In the genomic region with DNA sequence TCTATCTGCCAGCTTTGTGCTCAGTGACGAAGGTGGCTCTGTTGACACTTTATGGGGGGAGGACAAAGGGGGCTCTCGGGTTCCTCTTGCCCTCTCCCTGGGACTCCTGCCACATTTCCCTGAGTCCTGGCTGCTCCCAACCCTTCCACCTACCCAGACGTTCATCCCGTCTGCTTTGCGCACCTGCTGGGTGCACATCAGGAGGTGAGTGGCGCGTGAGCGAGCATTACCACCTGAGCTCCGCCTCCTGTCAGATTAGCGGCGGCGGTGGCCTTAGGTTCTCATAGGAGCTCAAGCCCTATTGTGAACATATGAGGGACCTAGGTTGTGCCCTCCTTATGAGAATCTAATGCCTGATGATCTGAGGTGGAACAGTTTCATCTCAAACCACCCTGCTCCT, we compare ENCODE assay signal across 23 cellular contexts.
A peak's percentile ranks its signal among the peaks of the same experiment; 100 is the strongest.
DNase-seq lines count a peak whose midpoint lies in the region; ATAC-seq, FAIRE-seq and TF ChIP-seq lines count a peak whose summit lies in the region.
"Had no signal": no experiment of that assay in that cellular context is flagged by ENCODE, and none has a peak within 500 bp of the region (broad histone marks: within the 10 kb centered on the region; RNA-seq: fewer than 3 reads in every experiment).

No MANE protein-coding gene starts in this region.

- H3K27me3 ChIP-seq in upper lobe of right lung (peaks cover 28% of the 10 kb centered on the region), GM23338 (ENCODE audit: insufficient read depth) (peaks cover 57% of the 10 kb centered on the region)
- H3K27me3 ChIP-seq: BLaER1 had no signal

- H3K36me3 ChIP-seq in kidney (ENCODE audit: control insufficient read depth in 1 of 2, insufficient read depth in 2 of 2, low read length in 2 of 2) (no peaks in the 10 kb centered on the region), upper lobe of right lung (no peaks in the 10 kb centered on the region), GM23338 (ENCODE audit: insufficient read depth) (no peaks in the 10 kb centered on the region)
- H3K36me3 ChIP-seq: BE2C, BLaER1 had no signal

- H3K4me3 ChIP-seq in kidney (ENCODE audit: low read length in 2 of 2): no peak overlapping the region
- no peak overlapping the region for H3K4me3 ChIP-seq in upper lobe of right lung
- H3K4me3 ChIP-seq in GM23338: no peak overlapping the region
- H3K4me3 ChIP-seq: BLaER1 had no signal

- H3K9me3 ChIP-seq in kidney (ENCODE audit: control insufficient read depth in 1 of 2, low read length in 2 of 2): peaks cover 0 to 5% of the 10 kb centered on the region in 2 donors
- H3K9me3 ChIP-seq in upper lobe of right lung: no peaks in the 10 kb centered on the region
- H3K9me3 ChIP-seq: Caco-2 had no signal

- DNase-seq in NCI-H2171 treated with DMSO at 0.1 percent for 48 hours (lab: John Stamatoyannopoulos, UW): peak; percentile 13
- no peak for DNase-seq in NCI-H2171 (lab: John Stamatoyannopoulos, UW)
- peak; percentile 53 for DNase-seq in kidney
- peak; percentile 40 for DNase-seq in upper lobe of right lung
- no peak for DNase-seq in GM23338 (ENCODE audit: low spot score)
- DNase-seq in superior temporal gyrus (ENCODE audit: extremely low spot score): no peak
- DNase-seq: 8988T; ACHN; BE2C; C1 segment of cervical spinal cord; Caco-2; Calu3; CD4-positive, CD25-positive, alpha-beta regulatory T cell; CD8-positive, alpha-beta T cell; DMS79 treated with DMSO at 0.1 percent for 48 hours; GF-D8 had no signal

- peaks cover 3% of the 10 kb centered on the region for H3K27me3 Mint-ChIP-seq in GM23338 (ENCODE audit: insufficient read depth, low read depth, poor library complexity)

- FAIRE-seq in kidney (lab: Jason Lieb, UNC): no peak
- FAIRE-seq: A204.1, D721Med, G401.6, GM12891, GM19239 had no signal

- H2AFZ ChIP-seq in GM23338: no peak overlapping the region

- no peaks in the 10 kb centered on the region for H3K79me2 ChIP-seq in GM23338 (replicated peaks; ENCODE audit: insufficient read depth)

- H3K27ac Mint-ChIP-seq in GM23338: no peak overlapping the region
- H3K27ac Mint-ChIP-seq: CD14-positive monocyte had no signal

- H4K20me1 ChIP-seq in GM23338 (replicated peaks; ENCODE audit: insufficient read depth): no peaks in the 10 kb centered on the region
- H4K20me1 ChIP-seq: BLaER1 had no signal

- H3K9ac ChIP-seq in kidney (ENCODE audit: low read length in 2 of 2): no peak overlapping the region
- H3K9ac ChIP-seq: BLaER1 had no signal

- no peak for TF ChIP-seq CTCF in kidney (IDR thresholded peaks at IDR 0.05; ENCODE audit: borderline replicate concordance, extremely low read depth, insufficient read depth)
- TF ChIP-seq CTCF in upper lobe of right lung (IDR thresholded peaks at IDR 0.05): no peak
- TF ChIP-seq CTCF in GM23338 (conservative IDR thresholded peaks at IDR 0.05; ENCODE audit: low read depth in 2 of 2): no peak

- H3K36me3 Mint-ChIP-seq in GM23338 (ENCODE audit: low read depth): peaks cover 8% of the 10 kb centered on the region; the same call in 2 of the 3 replicates
- H3K36me3 Mint-ChIP-seq: CD4-positive, CD25-positive, alpha-beta regulatory T cell; CD8-positive, alpha-beta T cell had no signal

- ATAC-seq in upper lobe of right lung (no peak), GM23338 (no peak)
- ATAC-seq: CD8-positive, alpha-beta T cell had no signal

- no peak overlapping the region for H3K4me2 ChIP-seq in GM23338
- H3K4me2 ChIP-seq: BLaER1 had no signal

- no peak overlapping the region for H3K4me3 Mint-ChIP-seq in GM23338
- H3K4me3 Mint-ChIP-seq: CD8-positive, alpha-beta T cell had no signal

- intact Hi-C loops in kidney (cut with DNase I) (no loop called here), upper lobe of right lung (cut with DNase I) (no loop called here)

- no peaks in the 10 kb centered on the region for H3K9me2 ChIP-seq in GM23338 (ENCODE audit: insufficient read depth)

- peaks cover 0 to 2% of the 10 kb centered on the region in 2 donors for H3K4me1 ChIP-seq in kidney (ENCODE audit: control insufficient read depth in 1 of 2, insufficient read depth in 1 of 2, low read depth in 1 of 2, low read length in 2 of 2)
- H3K4me1 ChIP-seq in upper lobe of right lung: no peaks in the 10 kb centered on the region
- peaks cover 6% of the 10 kb centered on the region; the same call in 1 of the 2 replicates for H3K4me1 ChIP-seq in GM23338 (ENCODE audit: insufficient read depth)
- H3K4me1 ChIP-seq: BE2C, Caco-2 had no signal

- no peaks in the 10 kb centered on the region for H3K4me1 Mint-ChIP-seq in GM23338
- H3K4me1 Mint-ChIP-seq: CD14-positive monocyte had no signal

- H3K9me3 Mint-ChIP-seq in GM23338: peaks cover 43% of the 10 kb centered on the region

- H3F3A ChIP-seq in GM23338 (replicated peaks; ENCODE audit: low read depth): no peaks in the 10 kb centered on the region

- no peak overlapping the region for H3K27ac ChIP-seq in kidney (ENCODE audit: low read depth in 2 of 2, low read length in 2 of 2)
- no peak overlapping the region for H3K27ac ChIP-seq in upper lobe of right lung
- no peak overlapping the region for H3K27ac ChIP-seq in GM23338 (ENCODE audit: low read depth)
- H3K27ac ChIP-seq: BLaER1 had no signal

TF ChIP-seq in GM23338, 12 proteins besides CTCF, POLR2A, EP300 and RAD21 (continues in another document):
- TF ChIP-seq, protein P1, sequence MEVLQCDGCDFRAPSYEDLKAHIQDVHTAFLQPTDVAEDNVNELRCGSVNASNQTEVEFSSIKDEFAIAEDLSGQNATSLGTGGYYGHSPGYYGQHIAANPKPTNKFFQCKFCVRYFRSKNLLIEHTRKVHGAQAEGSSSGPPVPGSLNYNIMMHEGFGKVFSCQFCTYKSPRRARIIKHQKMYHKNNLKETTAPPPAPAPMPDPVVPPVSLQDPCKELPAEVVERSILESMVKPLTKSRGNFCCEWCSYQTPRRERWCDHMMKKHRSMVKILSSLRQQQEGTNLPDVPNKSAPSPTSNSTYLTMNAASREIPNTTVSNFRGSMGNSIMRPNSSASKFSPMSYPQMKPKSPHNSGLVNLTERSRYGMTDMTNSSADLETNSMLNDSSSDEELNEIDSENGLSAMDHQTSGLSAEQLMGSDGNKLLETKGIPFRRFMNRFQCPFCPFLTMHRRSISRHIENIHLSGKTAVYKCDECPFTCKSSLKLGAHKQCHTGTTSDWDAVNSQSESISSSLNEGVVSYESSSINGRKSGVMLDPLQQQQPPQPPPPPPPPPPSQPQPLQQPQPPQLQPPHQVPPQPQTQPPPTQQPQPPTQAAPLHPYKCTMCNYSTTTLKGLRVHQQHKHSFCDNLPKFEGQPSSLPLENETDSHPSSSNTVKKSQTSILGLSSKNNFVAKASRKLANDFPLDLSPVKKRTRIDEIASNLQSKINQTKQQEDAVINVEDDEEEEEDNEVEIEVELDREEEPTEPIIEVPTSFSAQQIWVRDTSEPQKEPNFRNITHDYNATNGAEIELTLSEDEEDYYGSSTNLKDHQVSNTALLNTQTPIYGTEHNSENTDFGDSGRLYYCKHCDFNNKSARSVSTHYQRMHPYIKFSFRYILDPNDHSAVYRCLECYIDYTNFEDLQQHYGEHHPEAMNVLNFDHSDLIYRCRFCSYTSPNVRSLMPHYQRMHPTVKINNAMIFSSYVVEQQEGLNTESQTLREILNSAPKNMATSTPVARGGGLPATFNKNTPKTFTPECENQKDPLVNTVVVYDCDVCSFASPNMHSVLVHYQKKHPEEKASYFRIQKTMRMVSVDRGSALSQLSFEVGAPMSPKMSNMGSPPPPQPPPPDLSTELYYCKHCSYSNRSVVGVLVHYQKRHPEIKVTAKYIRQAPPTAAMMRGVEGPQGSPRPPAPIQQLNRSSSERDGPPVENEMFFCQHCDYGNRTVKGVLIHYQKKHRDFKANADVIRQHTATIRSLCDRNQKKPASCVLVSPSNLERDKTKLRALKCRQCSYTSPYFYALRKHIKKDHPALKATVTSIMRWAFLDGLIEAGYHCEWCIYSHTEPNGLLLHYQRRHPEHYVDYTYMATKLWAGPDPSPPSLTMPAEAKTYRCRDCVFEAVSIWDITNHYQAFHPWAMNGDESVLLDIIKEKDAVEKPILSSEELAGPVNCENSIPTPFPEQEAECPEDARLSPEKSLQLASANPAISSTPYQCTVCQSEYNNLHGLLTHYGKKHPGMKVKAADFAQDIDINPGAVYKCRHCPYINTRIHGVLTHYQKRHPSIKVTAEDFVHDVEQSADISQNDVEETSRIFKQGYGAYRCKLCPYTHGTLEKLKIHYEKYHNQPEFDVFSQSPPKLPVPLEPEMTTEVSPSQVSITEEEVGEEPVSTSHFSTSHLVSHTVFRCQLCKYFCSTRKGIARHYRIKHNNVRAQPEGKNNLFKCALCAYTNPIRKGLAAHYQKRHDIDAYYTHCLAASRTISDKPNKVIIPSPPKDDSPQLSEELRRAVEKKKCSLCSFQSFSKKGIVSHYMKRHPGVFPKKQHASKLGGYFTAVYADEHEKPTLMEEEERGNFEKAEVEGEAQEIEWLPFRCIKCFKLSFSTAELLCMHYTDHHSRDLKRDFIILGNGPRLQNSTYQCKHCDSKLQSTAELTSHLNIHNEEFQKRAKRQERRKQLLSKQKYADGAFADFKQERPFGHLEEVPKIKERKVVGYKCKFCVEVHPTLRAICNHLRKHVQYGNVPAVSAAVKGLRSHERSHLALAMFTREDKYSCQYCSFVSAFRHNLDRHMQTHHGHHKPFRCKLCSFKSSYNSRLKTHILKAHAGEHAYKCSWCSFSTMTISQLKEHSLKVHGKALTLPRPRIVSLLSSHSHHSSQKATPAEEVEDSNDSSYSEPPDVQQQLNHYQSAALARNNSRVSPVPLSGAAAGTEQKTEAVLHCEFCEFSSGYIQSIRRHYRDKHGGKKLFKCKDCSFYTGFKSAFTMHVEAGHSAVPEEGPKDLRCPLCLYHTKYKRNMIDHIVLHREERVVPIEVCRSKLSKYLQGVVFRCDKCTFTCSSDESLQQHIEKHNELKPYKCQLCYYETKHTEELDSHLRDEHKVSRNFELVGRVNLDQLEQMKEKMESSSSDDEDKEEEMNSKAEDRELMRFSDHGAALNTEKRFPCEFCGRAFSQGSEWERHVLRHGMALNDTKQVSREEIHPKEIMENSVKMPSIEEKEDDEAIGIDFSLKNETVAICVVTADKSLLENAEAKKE (CRISPR knock-in tag; IDR thresholded peaks at IDR 0.05): no peak

Comparison
In these comparisons a context has a peak if more than half of its experiments do, and no peak if none do; other contexts are left out.
1. DNase-seq: peak in NCI-H2171 treated with DMSO at 0.1 percent for 48 hours (single experiment), kidney (single experiment) and upper lobe of right lung (single experiment); none in NCI-H2171 (single experiment), GM23338 (single experiment) and superior temporal gyrus (single experiment).